Comparison of ENCODE assay signal across 8 cellular contexts in genomic region chr1:161158316-161159016, GRCh38. TPM values are rescaled to one million over a fixed set of nuclear protein-coding genes. Genes with fewer than 3 reads are reported as not detected.
DNase-seq lines count a peak whose midpoint lies in the region; ATAC-seq and TF ChIP-seq lines count a peak whose summit lies in the region.

No MANE protein-coding gene starts in this region.

- peak overlapping the region; percentile 87 for H3K27ac Mint-ChIP-seq in activated CD4-positive, alpha-beta memory T cell treated with anti-CD3 and anti-CD28 coated beads, Interleukin-2, amount 10 ng/mL, durations not matched to agents 7 days and 5 days

- no peaks in the 10 kb centered on the region for H3K9me3 Mint-ChIP-seq in activated CD4-positive, alpha-beta memory T cell treated with anti-CD3 and anti-CD28 coated beads, Interleukin-2, amount 10 ng/mL, durations not matched to agents 7 days and 5 days

- TF ChIP-seq CTCF in SK-N-SH (IDR thresholded peaks at IDR 0.05): no peak

- no peaks in the 10 kb centered on the region for H3K27me3 Mint-ChIP-seq in activated CD4-positive, alpha-beta memory T cell treated with anti-CD3 and anti-CD28 coated beads, Interleukin-2, amount 10 ng/mL, durations not matched to agents 7 days and 5 days

- H3K4me1 ChIP-seq in SK-N-SH (ENCODE audit: control insufficient read depth in 1 of 2, insufficient read depth in 2 of 2, low read depth in 1 of 2, low read length in 1 of 2) (peaks cover 0 to 31% of the 10 kb centered on the region in 2 experiments; a peak in 3 of 4 replicates), subcutaneous abdominal adipose tissue (ENCODE audit: control insufficient read depth in 5 of 5, insufficient read depth in 5 of 5, low read length in 5 of 5) (peaks cover 5 to 49% (median 35%) of the 10 kb centered on the region in 5 donors)

- H3K4me1 Mint-ChIP-seq in activated CD4-positive, alpha-beta memory T cell treated with anti-CD3 and anti-CD28 coated beads, Interleukin-2, amount 10 ng/mL, durations not matched to agents 7 days and 5 days: peaks cover 68% of the 10 kb centered on the region

- no peaks in the 10 kb centered on the region for H4K20me1 ChIP-seq in SK-N-SH (ENCODE audit: insufficient read depth)

- TF ChIP-seq EP300 in SK-N-SH (IDR thresholded peaks at IDR 0.05; ENCODE audit: borderline replicate concordance in 1 of 2, low read depth in 1 of 2, low read length in 1 of 2): no peak

- H3K36me3 ChIP-seq in SK-N-SH (replicated peaks in 1 of 2; ENCODE audit: control insufficient read depth in 1 of 2, insufficient read depth in 2 of 2, low read length in 1 of 2): peaks cover 4 to 47% of the 10 kb centered on the region in 2 experiments
- peaks cover 6 to 42% (median 34%) of the 10 kb centered on the region in 5 donors for H3K36me3 ChIP-seq in subcutaneous abdominal adipose tissue (ENCODE audit: control insufficient read depth in 5 of 5, insufficient read depth in 5 of 5, low read length in 5 of 5)

- H2AFZ ChIP-seq in SK-N-SH (ENCODE audit: low read depth): peak overlapping the region; percentile 84

- H3K27ac ChIP-seq in SK-N-SH (ENCODE audit: low read depth in 2 of 2, low read length in 1 of 2) (peak overlapping the region; percentile 77 to 85), subcutaneous abdominal adipose tissue (ENCODE audit: low read depth, low read length) (peak overlapping the region; percentile 79)

- TF ChIP-seq RAD21 in SK-N-SH (IDR thresholded peaks at IDR 0.05; ENCODE audit: low read length): no peak

- WGBS in SK-N-SH (ENCODE audit: low lambda C conversion rate): 68% methylated on average over 9 of the region's 9 CpGs

- peak overlapping the region; percentile 92 for H3K4me3 Mint-ChIP-seq in activated CD4-positive, alpha-beta memory T cell treated with anti-CD3 and anti-CD28 coated beads, Interleukin-2, amount 10 ng/mL, durations not matched to agents 7 days and 5 days

- no peak for ATAC-seq in SK-N-SH treated with all-trans-retinoic acid at 6 μM for 48 hours

- H3K9me2 ChIP-seq in SK-N-SH: no peaks in the 10 kb centered on the region

- CTCF ChIA-PET in SK-N-SH (lab: Yijun Ruan, JAX): interaction anchor here (0.6 to 1.5 kb wide), 6 partner anchors 10 to 45 kb away, joined by 3 to 5 read pairs (median 4); partner anchors contain the start of genes NIT1 and PFDN2
- CTCF ChIA-PET in activated CD4-positive, alpha-beta memory T cell treated with anti-CD3 and anti-CD28 coated beads, Interleukin-2, amount 10 ng/mL, durations not matched to agents 7 days and 5 days (lab: Charles Lee): interaction anchor here (0.8 to 1.8 kb wide), 8 partner anchors 9 to 224 kb away, joined by 3 to 5 read pairs (median 3); partner anchors contain the start of genes DEDD, NIT1, PFDN2 and TOMM40L

- H3K36me3 Mint-ChIP-seq in activated CD4-positive, alpha-beta memory T cell treated with anti-CD3 and anti-CD28 coated beads, Interleukin-2, amount 10 ng/mL, durations not matched to agents 7 days and 5 days (ENCODE audit: low read depth): peaks cover 58% of the 10 kb centered on the region

- peaks cover 33% of the 10 kb centered on the region for H3K79me2 ChIP-seq in SK-N-SH (ENCODE audit: insufficient read depth)

- H3K9ac ChIP-seq in SK-N-SH (peak overlapping the region; percentile 90), subcutaneous abdominal adipose tissue (ENCODE audit: low read length in 5 of 5) (peak overlapping the region; percentile 8 to 82 (median 78))

- H3K9me3 ChIP-seq in SK-N-SH: no peaks in the 10 kb centered on the region
- H3K9me3 ChIP-seq in subcutaneous abdominal adipose tissue (ENCODE audit: control insufficient read depth in 5 of 5, low read length in 5 of 5): no peaks in the 10 kb centered on the region

- DNase-seq in SK-N-SH (no peak), foreskin melanocyte (no peak), 8988T (no peak), NCI-H1694 (lab: John Stamatoyannopoulos, UW) (no peak)
- no peak for DNase-seq in activated CD4-positive, alpha-beta memory T cell treated with anti-CD3 and anti-CD28 coated beads, Interleukin-2, amount 10 ng/mL, durations not matched to agents 7 days and 5 days

- H3K4me2 ChIP-seq in SK-N-SH: peak overlapping the region; percentile 77

- H3K4me3 ChIP-seq in SK-N-SH (ENCODE audit: low read depth in 2 of 2, low read length in 1 of 2): peak overlapping the region; percentile 89 to 92
- H3K4me3 ChIP-seq in iPS-11a (ENCODE audit: low read depth, low read length): peak overlapping the region; percentile 75
- peak overlapping the region; percentile 76 to 91 (median 87) for H3K4me3 ChIP-seq in subcutaneous abdominal adipose tissue (ENCODE audit: low read depth in 1 of 5, low read length in 5 of 5)

- H3F3A ChIP-seq in SK-N-SH (replicated peaks; ENCODE audit: insufficient read depth): peaks cover 8% of the 10 kb centered on the region

- POLR2A ChIA-PET in SK-N-SH (lab: Yijun Ruan, JAX): interaction anchor here (0.7 kb wide), 1 partner anchor 433 kb away, joined by 6 read pairs; no protein-coding TSS in a partner anchor
- POLR2A ChIA-PET in activated CD4-positive, alpha-beta memory T cell treated with anti-CD3 and anti-CD28 coated beads, Interleukin-2, amount 10 ng/mL, durations not matched to agents 7 days and 5 days (lab: Charles Lee): interaction anchor here (1.1 to 2.0 kb wide), 4 partner anchors 8 to 44 kb away, joined by 3 to 16 read pairs (median 6); partner anchors contain the start of genes B4GALT3, NDUFS2 and PPOX

- H3K27me3 ChIP-seq in SK-N-SH (ENCODE audit: insufficient read depth) (no peaks in the 10 kb centered on the region), subcutaneous abdominal adipose tissue (ENCODE audit: control insufficient read depth in 5 of 5, insufficient read depth in 4 of 5, low read length in 5 of 5) (no peaks in the 10 kb centered on the region)

TF ChIP-seq in SK-N-SH, 30 proteins besides CTCF, POLR2A, EP300 and RAD21 (continues in another document):
- TF ChIP-seq MAX (IDR thresholded peaks at IDR 0.05; ENCODE audit: low read depth): no peak
- no peak for TF ChIP-seq EZH2phosphoT487 (IDR thresholded peaks at IDR 0.05; ENCODE audit: borderline replicate concordance, low read depth)
- no peak for TF ChIP-seq NRF1 (IDR thresholded peaks at IDR 0.05; ENCODE audit: low read depth, low read length)
- TF ChIP-seq ELF1 (IDR thresholded peaks at IDR 0.05): no peak

TF ChIP-seq in SK-N-SH treated with all-trans-retinoic acid at 6 μM for 48 hours, 23 proteins besides CTCF, POLR2A, EP300 and RAD21:
- no peak for TF ChIP-seq ZNF565 (CRISPR knock-in tag; conservative IDR thresholded peaks at IDR 0.05; ENCODE audit: low read depth)
- no peak for TF ChIP-seq CSRNP3 (CRISPR knock-in tag; IDR thresholded peaks at IDR 0.05)
- no peak for TF ChIP-seq BACH2 (CRISPR knock-in tag; IDR thresholded peaks at IDR 0.05; ENCODE audit: borderline replicate concordance)
- TF ChIP-seq ZNF70 (CRISPR knock-in tag; IDR thresholded peaks at IDR 0.05): no peak
- no peak for TF ChIP-seq ZFP3 (CRISPR knock-in tag; IDR thresholded peaks at IDR 0.05)
- no peak for TF ChIP-seq ZC3H10 (CRISPR knock-in tag; IDR thresholded peaks at IDR 0.05)
- no peak for TF ChIP-seq TCF4 (CRISPR knock-in tag; IDR thresholded peaks at IDR 0.05; ENCODE audit: borderline replicate concordance)

RNA-seq across cellular contexts. Expression of gene USP21, which starts 0.8 kb away (rescaled TPM):
- 24.5 and 26.8 TPM in 2 replicates for polyA plus RNA-seq in SK-N-SH (2012; rRNA removed)
- 13.4 and 18.4 TPM in 2 replicates for polyA plus RNA-seq in SK-N-SH (2012; cell fraction: cytosol; rRNA removed)
- 94.1 and 110 TPM in 2 replicates for polyA plus RNA-seq in SK-N-SH (2012; cell fraction: nucleus; rRNA removed)
- 10 to 100 TPM; 32.5 to 34.8 TPM for total RNA-seq in activated CD4-positive, alpha-beta memory T cell treated with anti-CD3 and anti-CD28 coated beads, Interleukin-2, amount 10 ng/mL, durations not matched to agents 7 days and 5 days

RNA-seq across cellular contexts. Expression of gene UFC1, which starts 4.7 kb away (rescaled TPM):
- 150 and 201 TPM in 2 replicates for polyA plus RNA-seq in SK-N-SH (2012; rRNA removed)
- polyA plus RNA-seq in SK-N-SH (2012; cell fraction: cytosol; rRNA removed): 232 and 236 TPM in 2 replicates
- 40.4 and 62.6 TPM in 2 replicates for polyA plus RNA-seq in SK-N-SH (2012; cell fraction: nucleus; rRNA removed)
- 100 to 1,000 TPM; 103 to 113 TPM for total RNA-seq in activated CD4-positive, alpha-beta memory T cell treated with anti-CD3 and anti-CD28 coated beads, Interleukin-2, amount 10 ng/mL, durations not matched to agents 7 days and 5 days

RNA-seq across cellular contexts. Expression of gene PPOX, which starts 7.8 kb away (rescaled TPM):
- 30.7 and 47.3 TPM in 2 replicates for polyA plus RNA-seq in SK-N-SH (2012; rRNA removed)
- 9.4 and 15.8 TPM in 2 replicates for polyA plus RNA-seq in SK-N-SH (2012; cell fraction: cytosol; rRNA removed)
- 216 and 224 TPM in 2 replicates for polyA plus RNA-seq in SK-N-SH (2012; cell fraction: nucleus; rRNA removed)
- 10 to 100 TPM; 32.9 to 33.2 TPM for total RNA-seq in activated CD4-positive, alpha-beta memory T cell treated with anti-CD3 and anti-CD28 coated beads, Interleukin-2, amount 10 ng/mL, durations not matched to agents 7 days and 5 days

RNA-seq across cellular contexts. Expression of gene B4GALT3, which starts 18.8 kb away (rescaled TPM):
- 50.5 and 56.5 TPM in 2 replicates for polyA plus RNA-seq in SK-N-SH (2012; rRNA removed)
- 36.4 and 47.7 TPM in 2 replicates for polyA plus RNA-seq in SK-N-SH (2012; cell fraction: cytosol; rRNA removed)
- polyA plus RNA-seq in SK-N-SH (2012; cell fraction: nucleus; rRNA removed): 60.0 and 75.7 TPM in 2 replicates
- 10 to 100 TPM; 55.0 to 56.7 TPM for total RNA-seq in activated CD4-positive, alpha-beta memory T cell treated with anti-CD3 and anti-CD28 coated beads, Interleukin-2, amount 10 ng/mL, durations not matched to agents 7 days and 5 days

RNA-seq across cellular contexts. Expression of gene DEDD, which starts 26.0 kb away (rescaled TPM):
- 43.1 and 45.0 TPM in 2 replicates for polyA plus RNA-seq in SK-N-SH (2012; rRNA removed)
- 26.8 and 37.1 TPM in 2 replicates for polyA plus RNA-seq in SK-N-SH (2012; cell fraction: cytosol; rRNA removed)
- polyA plus RNA-seq in SK-N-SH (2012; cell fraction: nucleus; rRNA removed): 60.8 and 63.8 TPM in 2 replicates
- total RNA-seq in activated CD4-positive, alpha-beta memory T cell treated with anti-CD3 and anti-CD28 coated beads, Interleukin-2, amount 10 ng/mL, durations not matched to agents 7 days and 5 days: 10 to 100 TPM; 38.2 to 40.0 TPM
